In genomic region chr21:38773108-38774061, GRCh38 we compare ENCODE assay signal across 9 cellular contexts. TPM values are rescaled to one million over a fixed set of nuclear protein-coding genes. Genes with fewer than 3 reads are reported as not detected.
DNase-seq lines count a peak whose midpoint lies in the region; ATAC-seq and TF ChIP-seq lines count a peak whose summit lies in the region.
"Had no signal": no experiment of that assay in that cellular context is flagged by ENCODE, and none has a peak within 500 bp of the region (broad histone marks: within the 10 kb centered on the region; RNA-seq: fewer than 3 reads in every experiment).

No MANE protein-coding gene starts in this region.

- CTCF ChIA-PET in T-cell (lab: Charles Lee) = no interaction called here

- no peaks in the 10 kb centered on the region for H3K36me3 Mint-ChIP-seq in T-cell

- DNase-seq in GM03348 (ENCODE audit: low spot score) (peak; percentile 85), MG63 (peak; percentile 87), epithelial cell of prostate (ENCODE audit: low read depth, low spot score) (peak; percentile 92), retinal pigment epithelial cell (ENCODE audit: low read depth) (peak; percentile 95), NCI-H2227 treated with DMSO at 0.1 percent for 48 hours (lab: John Stamatoyannopoulos, UW) (no peak), T-cell (no peak), amygdala (lab: John Stamatoyannopoulos, UW) (no peak)

- H3K27ac Mint-ChIP-seq in T-cell = no peak overlapping the region

- H3K4me3 Mint-ChIP-seq in T-cell = no peak overlapping the region

- H3K27me3 ChIP-seq in MG63 = no peaks in the 10 kb centered on the region
- H3K27me3 ChIP-seq: ovary had no signal

- peak; percentile 1 for TF ChIP-seq CTCF in retinal pigment epithelial cell (conservative IDR thresholded peaks at IDR 0.05; ENCODE audit: low read depth, low read length)

- H3K4me3 ChIP-seq in MG63 (no peak overlapping the region), retinal pigment epithelial cell (ENCODE audit: low read length) (no peak overlapping the region)
- H3K4me3 ChIP-seq: ovary had no signal

- H3K9me3 Mint-ChIP-seq in T-cell = peaks cover 1 to 2% (median 2%) of the 10 kb centered on the region in 3 donors

- H3K27ac ChIP-seq in epithelial cell of prostate = peak overlapping the region; percentile 66
- H3K27ac ChIP-seq: ovary had no signal

- ATAC-seq in T-cell (replicated peaks in 1 of 4) = no peak
- ATAC-seq in GM21447 (IDR thresholded peaks at IDR 0.05; ENCODE audit: unreplicated experiment) = no peak

- peaks cover under 1% of the 10 kb centered on the region for H3K9me3 ChIP-seq in MG63
- H3K9me3 ChIP-seq: ovary had no signal

- H3K4me1 Mint-ChIP-seq in T-cell = peaks cover 23 to 38% (median 27%) of the 10 kb centered on the region in 3 donors

- peaks cover 0 to 3% of the 10 kb centered on the region in 2 donors for H3K27me3 Mint-ChIP-seq in T-cell

- H3K36me3 ChIP-seq in MG63 = no peaks in the 10 kb centered on the region
- H3K36me3 ChIP-seq: ovary had no signal

- POLR2A ChIA-PET in T-cell (lab: Charles Lee) = no interaction called here

RNA-seq across cellular contexts. Expression of gene ETS2, which starts 32.3 kb away (rescaled TPM):
- total RNA-seq in MG63 (2014; rRNA removed; shearing (Covaris generic); ENCODE audit: low replicate concordance) = 12.6 and 12.7 TPM in 2 replicates
- 10 to 100 TPM; 12.3 to 17.3 (median 16.5) TPM for total RNA-seq in T-cell

Comparison
In these comparisons a context has a peak if more than half of its experiments do, and no peak if none do; other contexts are left out.
1. DNase-seq: peak in GM03348 (single experiment), MG63 (single experiment), epithelial cell of prostate (single experiment) and retinal pigment epithelial cell (single experiment); none in NCI-H2227 treated with DMSO at 0.1 percent for 48 hours (single experiment), T-cell (0 of 34) and amygdala (0 of 56).